Comparison of ENCODE assay signal across 7 cellular contexts in genomic region chr3:105806361-105806760, GRCh38.
DNase-seq lines count a peak whose midpoint lies in the region; TF ChIP-seq lines count a peak whose summit lies in the region.

No MANE protein-coding gene starts in this region.

- peaks cover 8% of the 10 kb centered on the region for H3K79me2 ChIP-seq in mammary epithelial cell (ENCODE audit: insufficient read depth, low read length)

- CTCF ChIA-PET in mammary epithelial cell (lab: Charles Lee; ENCODE audit: low non-redundant PET): no interaction called here

- no peaks in the 10 kb centered on the region for H3K36me3 ChIP-seq in mammary epithelial cell (ENCODE audit: insufficient read depth, low read length)

- H3K27ac ChIP-seq in mammary epithelial cell (ENCODE audit: insufficient read depth, low read depth, low read length): no peak overlapping the region

- dilution Hi-C loops in mammary epithelial cell (cut with HindIII; ENCODE audit: low sequenced_read_pairs): no loop called here

- TF ChIP-seq CTCF in GM20000 (IDR thresholded peaks at IDR 0.05; ENCODE audit: extremely low read depth, missing control alignments) (no peak), mammary epithelial cell (conservative IDR thresholded peaks at IDR 0.05 in 1 of 2, IDR thresholded peaks at IDR 0.05 in 1 of 2; ENCODE audit: extremely low read depth in 1 of 2, insufficient read depth in 1 of 2, low read depth in 1 of 2, low read length in 2 of 2) (no peak)

- H4K20me1 ChIP-seq in mammary epithelial cell (ENCODE audit: insufficient read depth, low read length): no peaks in the 10 kb centered on the region

- no peak overlapping the region for H3K4me2 ChIP-seq in mammary epithelial cell (ENCODE audit: insufficient read depth, low read depth, low read length)

- no peak overlapping the region for H2AFZ ChIP-seq in mammary epithelial cell (ENCODE audit: low read depth, low read length)

- in situ Hi-C loops in mammary epithelial cell (cut with MboI; ENCODE audit: low sequenced_read_pairs in 2 of 2): no loop called here

- H3K27me3 ChIP-seq in mammary epithelial cell (ENCODE audit: insufficient read depth, low read length): no peaks in the 10 kb centered on the region

- H3K4me3 ChIP-seq in mammary epithelial cell (replicated peaks in 1 of 3; ENCODE audit: insufficient read depth in 1 of 3, low read depth in 2 of 3, low read length in 3 of 3): no peak overlapping the region

- no peak overlapping the region for H3K9ac ChIP-seq in mammary epithelial cell (ENCODE audit: insufficient read depth, low read length)

- peaks cover 13% of the 10 kb centered on the region for H3K4me1 ChIP-seq in mammary epithelial cell (ENCODE audit: insufficient read depth, low read length)

- intact Hi-C loops in mammary epithelial cell (cut with micrococcal nuclease): no loop called here

- H3K9me3 ChIP-seq in mammary epithelial cell (replicated peaks; ENCODE audit: insufficient read depth, low read length): no peaks in the 10 kb centered on the region

- peak; percentile 10 for DNase-seq in GM20000 (ENCODE audit: low spot score)
- peak; percentile 12 for DNase-seq in NCI-H69 (lab: John Stamatoyannopoulos, UW)
- peak; percentile 64 for DNase-seq in mammary epithelial cell
- peak; percentile 8 for DNase-seq in pulmonary artery endothelial cell (ENCODE audit: low read depth, low spot score)
- DNase-seq in NCI-H128 (lab: John Stamatoyannopoulos, UW; ENCODE audit: unreplicated experiment): no peak
- DNase-seq in activated CD4-positive, CD25-positive, alpha-beta regulatory T cell treated with anti-CD3 and anti-CD28 coated beads, Interleukin-2, amount 50 U/mL, for 72 hours: no peak
- no peak for DNase-seq in activated CD4-positive, alpha-beta T cell treated with anti-CD3 and anti-CD28 coated beads for 1 hour

- BruUV-seq in mammary epithelial cell (replicated peaks; lab: Mats Ljungman, UMichigan): no TSS peak

Comparison
In these comparisons a context has a peak if more than half of its experiments do, and no peak if none do; other contexts are left out.
1. DNase-seq: peak in GM20000 (single experiment), NCI-H69 (single experiment), mammary epithelial cell (single experiment) and pulmonary artery endothelial cell (single experiment); none in NCI-H128 (single experiment), activated CD4-positive, CD25-positive, alpha-beta regulatory T cell treated with anti-CD3 and anti-CD28 coated beads, Interleukin-2, amount 50 U/mL, for 72 hours (single experiment) and activated CD4-positive, alpha-beta T cell treated with anti-CD3 and anti-CD28 coated beads for 1 hour (single experiment).